ENCODE assay signal across 5 cellular contexts in the genomic region with DNA sequence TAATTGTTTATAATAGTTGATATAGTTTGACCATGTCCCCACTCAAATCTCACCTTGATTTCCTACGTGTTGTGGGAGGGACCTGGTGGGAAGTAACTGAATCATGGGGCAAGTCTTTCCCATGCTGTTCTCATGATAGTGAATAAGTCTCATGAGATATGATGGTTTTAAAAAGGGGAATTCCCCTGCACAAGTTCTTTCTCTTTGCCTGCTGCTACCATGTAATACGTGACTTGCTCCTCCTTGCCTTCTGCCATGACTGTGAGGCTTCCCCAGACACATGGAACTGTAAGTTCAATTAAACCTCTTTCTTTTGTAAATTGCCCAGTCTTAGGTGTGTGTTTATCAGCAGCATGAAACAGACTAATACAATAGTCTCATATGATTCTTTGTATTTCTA.
DNase-seq lines count a peak whose midpoint lies in the region; ATAC-seq, FAIRE-seq and TF ChIP-seq lines count a peak whose summit lies in the region.
"Not testable (repeated sequence)": the region's sequence is repeated elsewhere in the genome, so short reads cannot be mapped to it uniquely, and the experiment has no call there.

No MANE protein-coding gene starts in this region.

- not testable (repeated sequence) for H3K4me1 ChIP-seq in GM12878 (ENCODE audit: control insufficient read depth, insufficient read depth, low read length); esophagus muscularis mucosa

- H3K27me3 Mint-ChIP-seq in activated T-helper 17 cell treated with anti-CD3 and anti-CD28 coated beads, Interleukin-2, amount 50 U/mL, for 72 hours, result peaks cover 16% of the 10 kb centered on the region
- H3K27me3 Mint-ChIP-seq in osteocyte (ENCODE audit: unreplicated experiment), result not testable (repeated sequence)

- H3K79me2 ChIP-seq in GM12878 (ENCODE audit: control insufficient read depth, insufficient read depth, low read length), result not testable (repeated sequence)

- TF ChIP-seq CTCF in GM12878 (IDR thresholded peaks at IDR 0.05 in 2 of 3, conservative IDR thresholded peaks at IDR 0.05 in 1 of 3; ENCODE audit: control insufficient read depth in 2 of 3, extremely low read depth in 1 of 3, insufficient read depth in 1 of 3, low read depth in 3 of 3, low read length in 3 of 3); esophagus muscularis mucosa (IDR thresholded peaks at IDR 0.05); osteocyte (IDR thresholded peaks at IDR 0.05): not testable (repeated sequence)

- not testable (repeated sequence) for H3K36me3 Mint-ChIP-seq in activated T-helper 17 cell treated with anti-CD3 and anti-CD28 coated beads, Interleukin-2, amount 50 U/mL, for 72 hours (ENCODE audit: low read depth); osteocyte (ENCODE audit: unreplicated experiment)

- POLR2A ChIA-PET in GM12878 (lab: Charles Lee), result not testable (repeated sequence)

- BruUV-seq in GM12878 (replicated peaks; lab: Mats Ljungman, UMichigan), result not testable (repeated sequence)

- RAD21 ChIA-PET in GM12878 (lab: Charles Lee; ENCODE audit: unreplicated experiment), result not testable (repeated sequence)

- not testable (repeated sequence) for H3K4me2 ChIP-seq in GM12878 (ENCODE audit: control insufficient read depth, insufficient read depth)

- SMC1A ChIA-PET in GM12878 (lab: Charles Lee; ENCODE audit: uncharacterized antibody, unreplicated experiment), result not testable (repeated sequence)

- not testable (repeated sequence) for H4K20me1 ChIP-seq in GM12878 (ENCODE audit: control insufficient read depth, insufficient read depth)

- WGBS in GM12878 (ENCODE audit: insufficient coverage, insufficient replicate concordance, low lambda C conversion rate, missing lambda C conversion rate), result 24% methylated on average over 2 of the region's 2 CpGs
- 73% methylated on average over 2 of the region's 2 CpGs for WGBS in esophagus muscularis mucosa

- ATAC-seq in activated T-helper 17 cell treated with anti-CD3 and anti-CD28 coated beads, Interleukin-2, amount 50 U/mL, for 72 hours (replicated peaks), result peak; percentile 78
- not testable (repeated sequence) for ATAC-seq in GM12878

- not testable (repeated sequence) for TF ChIP-seq RAD21 in GM12878 (IDR thresholded peaks at IDR 0.05; ENCODE audit: insufficient read depth, low read depth, low read length)

- not testable (repeated sequence) for TF ChIP-seq EP300 in GM12878 (IDR thresholded peaks at IDR 0.05; ENCODE audit: borderline replicate concordance in 1 of 2, control insufficient read depth in 1 of 2, low read depth in 2 of 2, low read length in 2 of 2); esophagus muscularis mucosa (IDR thresholded peaks at IDR 0.05)

- intact Hi-C loops in GM12878 (cut with micrococcal nuclease; ENCODE audit: unreplicated experiment); esophagus muscularis mucosa (cut with DNase I): not testable (repeated sequence)

- CTCF ChIA-PET in GM12878 (lab: Yijun Ruan, JAX), result not testable (repeated sequence)

- not testable (repeated sequence) for H3K9me3 Mint-ChIP-seq in activated T-helper 17 cell treated with anti-CD3 and anti-CD28 coated beads, Interleukin-2, amount 50 U/mL, for 72 hours; osteocyte (ENCODE audit: unreplicated experiment)

- H3K4me3 ChIP-seq in GM12878, esophagus muscularis mucosa: not testable (repeated sequence)

- H3K36me3 ChIP-seq in GM12878 (ENCODE audit: control insufficient read depth in 2 of 2, insufficient read depth in 2 of 2, low read length in 1 of 2); esophagus muscularis mucosa: not testable (repeated sequence)

- peak overlapping the region; percentile 36 for H3K4me3 Mint-ChIP-seq in activated T-helper 17 cell treated with anti-CD3 and anti-CD28 coated beads, Interleukin-2, amount 50 U/mL, for 72 hours
- not testable (repeated sequence) for H3K4me3 Mint-ChIP-seq in osteocyte (ENCODE audit: unreplicated experiment)

- H3K9me3 ChIP-seq in GM12878 (replicated peaks; ENCODE audit: control insufficient read depth, insufficient read depth, low read length); esophagus muscularis mucosa: not testable (repeated sequence)

- H2AFZ ChIP-seq in GM12878 (ENCODE audit: control insufficient read depth, low read depth, low read length), result not testable (repeated sequence)

- not testable (repeated sequence) for H3K27ac Mint-ChIP-seq in activated T-helper 17 cell treated with anti-CD3 and anti-CD28 coated beads, Interleukin-2, amount 50 U/mL, for 72 hours; osteocyte (ENCODE audit: unreplicated experiment)

- FAIRE-seq in GM12892 (lab: Jason Lieb, UNC), result peak; percentile 89
- FAIRE-seq in GM12878 (lab: Jason Lieb, UNC), result not testable (repeated sequence)

- not testable (repeated sequence) for H3K4me1 Mint-ChIP-seq in activated T-helper 17 cell treated with anti-CD3 and anti-CD28 coated beads, Interleukin-2, amount 50 U/mL, for 72 hours; osteocyte (ENCODE audit: unreplicated experiment)

- not testable (repeated sequence) for DNase-seq in GM12892 (ENCODE audit: insufficient read length); GM12878 (ENCODE audit: low read depth, low spot score)
- DNase-seq in esophagus muscularis mucosa (ENCODE audit: extremely low spot score) (peak; percentile 37), osteocyte (ENCODE audit: extremely low spot score, unreplicated experiment) (peak; percentile 0)

- H3K9ac ChIP-seq in GM12878 (ENCODE audit: control insufficient read depth, insufficient read depth, low read length), result not testable (repeated sequence)

- TF ChIP-seq POLR2A in GM12892 (IDR thresholded peaks at IDR 0.05; ENCODE audit: low read depth, low read length); GM12878 (IDR thresholded peaks at IDR 0.05; ENCODE audit: low read depth, low read length); esophagus muscularis mucosa (IDR thresholded peaks at IDR 0.05; ENCODE audit: low read depth): not testable (repeated sequence)

- in situ Hi-C loops in GM12878 (cut with MboI), result not testable (repeated sequence)

- H3K27ac ChIP-seq in GM12878 (ENCODE audit: control insufficient read depth, insufficient read depth); esophagus muscularis mucosa (replicated peaks in 1 of 4): not testable (repeated sequence)

- H3K27me3 ChIP-seq in GM12878 (replicated peaks in 1 of 2; ENCODE audit: control insufficient read depth in 2 of 2, insufficient read depth in 2 of 2, low read length in 1 of 2); esophagus muscularis mucosa: not testable (repeated sequence)

TF ChIP-seq in GM12878, 131 proteins besides CTCF, POLR2A, EP300 and RAD21:
- TF ChIP-seq MEF2B (IDR thresholded peaks at IDR 0.05; ENCODE audit: partially characterized antibody, poor library complexity, severe bottlenecking), result peak; percentile 35
